In the genomic region with DNA sequence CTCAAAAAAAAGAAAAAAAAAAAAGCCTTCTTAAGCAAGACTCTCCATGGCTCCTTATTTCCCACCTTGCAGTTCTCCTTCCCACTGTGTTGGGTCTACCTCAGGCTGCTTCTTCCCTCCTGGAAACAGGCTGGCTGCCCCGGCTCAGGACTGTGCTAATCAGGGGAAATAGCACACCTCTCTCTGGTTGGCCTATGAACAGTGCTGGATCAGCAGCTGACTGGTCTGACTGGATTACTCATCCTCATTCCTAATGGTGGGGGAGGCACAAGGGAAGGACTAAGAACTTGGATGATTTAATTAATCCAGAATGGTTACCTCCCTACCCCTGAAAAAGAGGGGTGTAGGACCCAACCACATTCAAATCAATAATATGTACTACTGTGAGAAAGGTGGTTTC, we compare ENCODE assay signal across 1 cellular context.
TF ChIP-seq lines count a peak whose summit lies in the region.

No MANE protein-coding gene starts in this region.

TF ChIP-seq in K562, 482 proteins besides CTCF, POLR2A, EP300 and RAD21 (continued from another document):
- no peak for TF ChIP-seq POLR2H (tag; IDR thresholded peaks at IDR 0.05; ENCODE audit: low read depth)
- peak; percentile 54 for TF ChIP-seq JUND (IDR thresholded peaks at IDR 0.05; ENCODE audit: borderline replicate concordance, low read depth, low read length)
- TF ChIP-seq JUND (tag; IDR thresholded peaks at IDR 0.05; ENCODE audit: borderline replicate concordance, low read depth, low read length) = no peak
- peak; percentile 73 for TF ChIP-seq FOSL1 (tag; conservative IDR thresholded peaks at IDR 0.05)
- TF ChIP-seq CBFA2T3 (IDR thresholded peaks at IDR 0.05) = no peak
- no peak for TF ChIP-seq ZNF518B (CRISPR knock-in tag; IDR thresholded peaks at IDR 0.05)
- TF ChIP-seq TCF15 (CRISPR knock-in tag; IDR thresholded peaks at IDR 0.05) = no peak
- no peak for TF ChIP-seq VEZF1 (CRISPR knock-in tag; IDR thresholded peaks at IDR 0.05)
- TF ChIP-seq, protein P1, sequence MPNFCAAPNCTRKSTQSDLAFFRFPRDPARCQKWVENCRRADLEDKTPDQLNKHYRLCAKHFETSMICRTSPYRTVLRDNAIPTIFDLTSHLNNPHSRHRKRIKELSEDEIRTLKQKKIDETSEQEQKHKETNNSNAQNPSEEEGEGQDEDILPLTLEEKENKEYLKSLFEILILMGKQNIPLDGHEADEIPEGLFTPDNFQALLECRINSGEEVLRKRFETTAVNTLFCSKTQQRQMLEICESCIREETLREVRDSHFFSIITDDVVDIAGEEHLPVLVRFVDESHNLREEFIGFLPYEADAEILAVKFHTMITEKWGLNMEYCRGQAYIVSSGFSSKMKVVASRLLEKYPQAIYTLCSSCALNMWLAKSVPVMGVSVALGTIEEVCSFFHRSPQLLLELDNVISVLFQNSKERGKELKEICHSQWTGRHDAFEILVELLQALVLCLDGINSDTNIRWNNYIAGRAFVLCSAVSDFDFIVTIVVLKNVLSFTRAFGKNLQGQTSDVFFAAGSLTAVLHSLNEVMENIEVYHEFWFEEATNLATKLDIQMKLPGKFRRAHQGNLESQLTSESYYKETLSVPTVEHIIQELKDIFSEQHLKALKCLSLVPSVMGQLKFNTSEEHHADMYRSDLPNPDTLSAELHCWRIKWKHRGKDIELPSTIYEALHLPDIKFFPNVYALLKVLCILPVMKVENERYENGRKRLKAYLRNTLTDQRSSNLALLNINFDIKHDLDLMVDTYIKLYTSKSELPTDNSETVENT (CRISPR knock-in tag; IDR thresholded peaks at IDR 0.05) = no peak
- TF ChIP-seq HNRNPLL (IDR thresholded peaks at IDR 0.05; ENCODE audit: low read depth, low read length, poor library complexity, severe bottlenecking) = no peak
- TF ChIP-seq CBX1 (IDR thresholded peaks at IDR 0.05; ENCODE audit: low read depth) = no peak
- TF ChIP-seq, protein P2, sequence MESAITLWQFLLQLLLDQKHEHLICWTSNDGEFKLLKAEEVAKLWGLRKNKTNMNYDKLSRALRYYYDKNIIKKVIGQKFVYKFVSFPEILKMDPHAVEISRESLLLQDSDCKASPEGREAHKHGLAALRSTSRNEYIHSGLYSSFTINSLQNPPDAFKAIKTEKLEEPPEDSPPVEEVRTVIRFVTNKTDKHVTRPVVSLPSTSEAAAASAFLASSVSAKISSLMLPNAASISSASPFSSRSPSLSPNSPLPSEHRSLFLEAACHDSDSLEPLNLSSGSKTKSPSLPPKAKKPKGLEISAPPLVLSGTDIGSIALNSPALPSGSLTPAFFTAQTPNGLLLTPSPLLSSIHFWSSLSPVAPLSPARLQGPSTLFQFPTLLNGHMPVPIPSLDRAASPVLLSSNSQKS (CRISPR knock-in tag; IDR thresholded peaks at IDR 0.05) = no peak
- no peak for TF ChIP-seq ZBTB49 (CRISPR knock-in tag; IDR thresholded peaks at IDR 0.05; ENCODE audit: borderline replicate concordance)
